10 cellular contexts compared by ENCODE assay signal in genomic region chr1:223706077-223706988, GRCh38. TPM values are rescaled to one million over a fixed set of nuclear protein-coding genes. Genes with fewer than 3 reads are reported as not detected.
DNase-seq lines count a peak whose midpoint lies in the region; ATAC-seq and TF ChIP-seq lines count a peak whose summit lies in the region.
"Had no signal": no experiment of that assay in that cellular context is flagged by ENCODE, and none has a peak within 500 bp of the region (broad histone marks: within the 10 kb centered on the region; RNA-seq: fewer than 3 reads in every experiment).

No MANE protein-coding gene starts in this region.

- no peak overlapping the region for H3K27ac Mint-ChIP-seq in activated CD4-positive, alpha-beta memory T cell treated with anti-CD3 and anti-CD28 coated beads, Interleukin-2, amount 10 ng/mL, durations not matched to agents 7 days and 5 days
- no peak overlapping the region for H3K27ac Mint-ChIP-seq in stimulated activated naive CD8-positive, alpha-beta T cell treated with anti-CD3 and anti-CD28 coated beads, Interleukin-15, amount 100 ng/mL, for 72 hours

- H3K4me3 ChIP-seq in coronary artery (no peak overlapping the region), trophoblast cell (ENCODE audit: low read depth, low read length) (no peak overlapping the region)
- H3K4me3 ChIP-seq: mucosa of descending colon had no signal

- no peaks in the 10 kb centered on the region for H3K9me3 Mint-ChIP-seq in activated CD4-positive, alpha-beta memory T cell treated with anti-CD3 and anti-CD28 coated beads, Interleukin-2, amount 10 ng/mL, durations not matched to agents 7 days and 5 days
- no peaks in the 10 kb centered on the region for H3K9me3 Mint-ChIP-seq in stimulated activated naive CD8-positive, alpha-beta T cell treated with anti-CD3 and anti-CD28 coated beads, Interleukin-15, amount 100 ng/mL, for 72 hours

- POLR2A ChIA-PET in activated CD4-positive, alpha-beta memory T cell treated with anti-CD3 and anti-CD28 coated beads, Interleukin-2, amount 10 ng/mL, durations not matched to agents 7 days and 5 days (lab: Charles Lee), result no interaction called here

- H3K18ac ChIP-seq in trophoblast cell (ENCODE audit: low read length), result no peak overlapping the region

- no peaks in the 10 kb centered on the region for H3K36me3 ChIP-seq in trophoblast cell (ENCODE audit: control insufficient read depth in 1 of 2, insufficient read depth in 2 of 2, low read length in 2 of 2)

- H3K4me3 Mint-ChIP-seq in activated CD4-positive, alpha-beta memory T cell treated with anti-CD3 and anti-CD28 coated beads, Interleukin-2, amount 10 ng/mL, durations not matched to agents 7 days and 5 days, result no peak overlapping the region
- no peak overlapping the region for H3K4me3 Mint-ChIP-seq in stimulated activated naive CD8-positive, alpha-beta T cell treated with anti-CD3 and anti-CD28 coated beads, Interleukin-15, amount 100 ng/mL, for 72 hours

- H4K91ac ChIP-seq in trophoblast cell (ENCODE audit: low read depth, low read length), result peak overlapping the region; percentile 74

- H3K36me3 Mint-ChIP-seq in activated CD4-positive, alpha-beta memory T cell treated with anti-CD3 and anti-CD28 coated beads, Interleukin-2, amount 10 ng/mL, durations not matched to agents 7 days and 5 days (ENCODE audit: low read depth), result no peaks in the 10 kb centered on the region

- ATAC-seq in HG03457 (IDR thresholded peaks at IDR 0.05; ENCODE audit: unreplicated experiment), result no peak
- no peak for ATAC-seq in stimulated activated naive CD8-positive, alpha-beta T cell treated with anti-CD3 and anti-CD28 coated beads, Interleukin-15, amount 100 ng/mL, for 72 hours

- H2BK120ac ChIP-seq in trophoblast cell (ENCODE audit: insufficient read depth, low read length, poor library complexity), result peak overlapping the region; percentile 64

- H3K27me3 Mint-ChIP-seq in activated CD4-positive, alpha-beta memory T cell treated with anti-CD3 and anti-CD28 coated beads, Interleukin-2, amount 10 ng/mL, durations not matched to agents 7 days and 5 days, result peaks cover 6% of the 10 kb centered on the region
- no peaks in the 10 kb centered on the region for H3K27me3 Mint-ChIP-seq in stimulated activated naive CD8-positive, alpha-beta T cell treated with anti-CD3 and anti-CD28 coated beads, Interleukin-15, amount 100 ng/mL, for 72 hours

- TF ChIP-seq CTCF in coronary artery (IDR thresholded peaks at IDR 0.05), result no peak

- H3K4me1 Mint-ChIP-seq in activated CD4-positive, alpha-beta memory T cell treated with anti-CD3 and anti-CD28 coated beads, Interleukin-2, amount 10 ng/mL, durations not matched to agents 7 days and 5 days, result peaks cover 30% of the 10 kb centered on the region
- H3K4me1 Mint-ChIP-seq in stimulated activated naive CD8-positive, alpha-beta T cell treated with anti-CD3 and anti-CD28 coated beads, Interleukin-15, amount 100 ng/mL, for 72 hours, result peaks cover 18% of the 10 kb centered on the region

- CTCF ChIA-PET in activated CD4-positive, alpha-beta memory T cell treated with anti-CD3 and anti-CD28 coated beads, Interleukin-2, amount 10 ng/mL, durations not matched to agents 7 days and 5 days (lab: Charles Lee), result interaction anchor here (1.2 to 5.6 kb wide), 3 partner anchors 10 to 43 kb away, joined by 3 to 33 read pairs (median 4); no protein-coding TSS in a partner anchor

- H3K14ac ChIP-seq in trophoblast cell (ENCODE audit: low read length), result no peak overlapping the region

- no peaks in the 10 kb centered on the region for H3K9me3 ChIP-seq in trophoblast cell (ENCODE audit: insufficient read depth, low read depth, low read length)
- H3K9me3 ChIP-seq: mucosa of descending colon had no signal

- no peaks in the 10 kb centered on the region for H3K79me2 ChIP-seq in trophoblast cell (ENCODE audit: control insufficient read depth, insufficient read depth, low read length, poor library complexity)

- H3K9ac ChIP-seq in trophoblast cell (ENCODE audit: low read length), result no peak overlapping the region

- peak overlapping the region; percentile 58 for H2BK5ac ChIP-seq in trophoblast cell (ENCODE audit: low read depth, low read length, poor library complexity)

- no peak overlapping the region for H3K4ac ChIP-seq in trophoblast cell (ENCODE audit: low read depth, low read length)

- H3K4me2 ChIP-seq in trophoblast cell (ENCODE audit: low read length), result no peak overlapping the region

- H2AK5ac ChIP-seq in trophoblast cell (ENCODE audit: low read length), result no peak overlapping the region

- H3K23ac ChIP-seq in trophoblast cell (ENCODE audit: low read length), result no peak overlapping the region

- H4K8ac ChIP-seq in trophoblast cell (ENCODE audit: low read depth, low read length), result peak overlapping the region; percentile 60

- no CpG with 5 or more reads among the region's 12 CpGs for WGBS in trophoblast cell (ENCODE audit: extremely low coverage, insufficient coverage, insufficient read length)

- peaks cover 19% of the 10 kb centered on the region for H3K79me1 ChIP-seq in trophoblast cell (ENCODE audit: low read length)

- DNase-seq in DMS79 (lab: John Stamatoyannopoulos, UW) (peak; percentile 73), NCI-H345 (lab: John Stamatoyannopoulos, UW) (peak; percentile 87), coronary artery (ENCODE audit: low spot score) (no peak), trophoblast cell (peak in 1 of 2 donors; percentile 64), AML-193 (lab: John Stamatoyannopoulos, UW) (no peak)
- DNase-seq in activated CD4-positive, alpha-beta memory T cell treated with anti-CD3 and anti-CD28 coated beads, Interleukin-2, amount 10 ng/mL, durations not matched to agents 7 days and 5 days, result no peak
- DNase-seq in stimulated activated naive CD8-positive, alpha-beta T cell treated with anti-CD3 and anti-CD28 coated beads, Interleukin-15, amount 100 ng/mL, for 72 hours, result no peak

- H2BK12ac ChIP-seq in trophoblast cell (ENCODE audit: low read length), result peak overlapping the region; percentile 88

- H4K12ac ChIP-seq in trophoblast cell (ENCODE audit: low read depth, low read length), result no peak overlapping the region

- H3K27ac ChIP-seq in coronary artery (peak overlapping the region; percentile 77 to 93), trophoblast cell (ENCODE audit: low read depth, low read length) (peak overlapping the region; percentile 88)

- no peaks in the 10 kb centered on the region for H3K27me3 ChIP-seq in trophoblast cell (ENCODE audit: insufficient read depth, low read length)

- H2AFZ ChIP-seq in trophoblast cell (ENCODE audit: insufficient read depth, low read length, poor library complexity), result no peak overlapping the region

- H3K4me1 ChIP-seq in trophoblast cell (ENCODE audit: control insufficient read depth in 1 of 2, insufficient read depth in 2 of 2, low read length in 2 of 2), result peaks cover 18 to 25% of the 10 kb centered on the region in 2 experiments

RNA-seq across cellular contexts. Expression of gene CAPN2, which starts 6.0 kb away (rescaled TPM):
- 161 and 169 TPM in 2 replicates for polyA plus RNA-seq in trophoblast cell (2013)
- 100 to 1,000 TPM; 263 TPM for total RNA-seq in activated CD4-positive, alpha-beta memory T cell treated with anti-CD3 and anti-CD28 coated beads, Interleukin-2, amount 10 ng/mL, durations not matched to agents 7 days and 5 days

RNA-seq across cellular contexts. Expression of gene CAPN8, which starts 40.8 kb away (rescaled TPM):
- 0.04 and 0.08 TPM in 2 replicates for polyA plus RNA-seq in trophoblast cell (2013)
- under 1 TPM in 1 of 2 experiments, not detected in 1; 0.13 TPM for total RNA-seq in activated CD4-positive, alpha-beta memory T cell treated with anti-CD3 and anti-CD28 coated beads, Interleukin-2, amount 10 ng/mL, durations not matched to agents 7 days and 5 days
- total RNA-seq: T-helper 2 cell treated with Interferon-gamma antibody and Interleukin-4, amounts not matched to agents 100 ng/mL and 5 ng/mL, for 36 hours had no signal

Comparison
In these comparisons a context has a peak if more than half of its experiments do, and no peak if none do; other contexts are left out.
1. DNase-seq: peak in DMS79 (single experiment) and NCI-H345 (single experiment); none in coronary artery (single experiment), activated CD4-positive, alpha-beta memory T cell treated with anti-CD3 and anti-CD28 coated beads, Interleukin-2, amount 10 ng/mL, durations not matched to agents 7 days and 5 days (single experiment), stimulated activated naive CD8-positive, alpha-beta T cell treated with anti-CD3 and anti-CD28 coated beads, Interleukin-15, amount 100 ng/mL, for 72 hours (0 of 2) and AML-193 (0 of 2).